Comparison of ENCODE assay signal across 15 cellular contexts in genomic region chr18:56795381-56795780, GRCh38.
DNase-seq lines count a peak whose midpoint lies in the region; ATAC-seq, FAIRE-seq and TF ChIP-seq lines count a peak whose summit lies in the region.
"Had no signal": no experiment of that assay in that cellular context is flagged by ENCODE, and none has a peak within 500 bp of the region (broad histone marks: within the 10 kb centered on the region; RNA-seq: fewer than 3 reads in every experiment).

No MANE protein-coding gene starts in this region.

- H3K4me3 ChIP-seq in LNCaP clone FGC (ENCODE audit: low read depth, low read length) (no peak overlapping the region), bronchial epithelial cell (ENCODE audit: low read depth, low read length) (no peak overlapping the region)
- H3K4me3 ChIP-seq in CD8-positive, alpha-beta T cell (ENCODE audit: low read depth, low read length) = no peak overlapping the region
- H3K4me3 ChIP-seq: SJSA1 had no signal

- no peaks in the 10 kb centered on the region for H3K36me3 ChIP-seq in bronchial epithelial cell (ENCODE audit: control insufficient read depth, insufficient read depth, low read length)
- no peaks in the 10 kb centered on the region for H3K36me3 ChIP-seq in CD8-positive, alpha-beta T cell (ENCODE audit: insufficient read depth, low read length)
- H3K36me3 ChIP-seq: SJSA1 had no signal

- POLR2A ChIA-PET in CD8-positive, alpha-beta T cell (lab: Charles Lee) = no interaction called here

- H3K4me3 Mint-ChIP-seq in CD8-positive, alpha-beta T cell = no peak overlapping the region

- no peak overlapping the region for H3K27ac ChIP-seq in CD8-positive, alpha-beta T cell (ENCODE audit: low read depth, low read length)
- H3K27ac ChIP-seq: SJSA1 had no signal

- intact Hi-C loops in cardiac septum (cut with DNase I) = no loop called here
- intact Hi-C loops in CD8-positive, alpha-beta T cell (cut with DNase I, micrococcal nuclease) = no loop called here

- no peaks in the 10 kb centered on the region for H3K4me1 Mint-ChIP-seq in CD8-positive, alpha-beta T cell (ENCODE audit: low read depth)

- H3K27me3 Mint-ChIP-seq in CD8-positive, alpha-beta T cell (ENCODE audit: low read depth) = no peaks in the 10 kb centered on the region

- no peaks in the 10 kb centered on the region for H3K27me3 ChIP-seq in bronchial epithelial cell (ENCODE audit: control insufficient read depth, insufficient read depth, low read length)
- no peaks in the 10 kb centered on the region for H3K27me3 ChIP-seq in CD8-positive, alpha-beta T cell (ENCODE audit: insufficient read depth, low read length)
- H3K27me3 ChIP-seq: SJSA1 had no signal

- FAIRE-seq in bronchial epithelial cell (lab: Jason Lieb, UNC) = no peak
- FAIRE-seq: GM12891, H54, HepG2 had no signal

- CTCF ChIA-PET in CD8-positive, alpha-beta T cell (lab: Charles Lee) = no interaction called here

- H3K36me3 Mint-ChIP-seq in CD8-positive, alpha-beta T cell = peaks cover 28% of the 10 kb centered on the region

- no peak overlapping the region for H3K27ac Mint-ChIP-seq in CD8-positive, alpha-beta T cell

- no peaks in the 10 kb centered on the region for H3K9me3 Mint-ChIP-seq in CD8-positive, alpha-beta T cell

- TF ChIP-seq CTCF in LNCaP clone FGC (IDR thresholded peaks at IDR 0.05; ENCODE audit: control insufficient read depth, extremely low read depth, insufficient read depth) = no peak
- TF ChIP-seq CTCF in bronchial epithelial cell (IDR thresholded peaks at IDR 0.05; ENCODE audit: insufficient read depth, low read length, severe bottlenecking) = no peak
- no peak for TF ChIP-seq CTCF in CD8-positive, alpha-beta T cell (IDR thresholded peaks at IDR 0.05)

- no peak for ATAC-seq in GM21423 (IDR thresholded peaks at IDR 0.05; ENCODE audit: unreplicated experiment)
- ATAC-seq in CD8-positive, alpha-beta T cell = no peak
- ATAC-seq: HepG2 had no signal

- no peaks in the 10 kb centered on the region for H3K9me3 ChIP-seq in CD8-positive, alpha-beta T cell (ENCODE audit: low read length)
- H3K9me3 ChIP-seq: SJSA1 had no signal

- peak; percentile 3 for DNase-seq in Daoy (ENCODE audit: low read depth)
- DNase-seq in LNCaP clone FGC (ENCODE audit: low read depth) = peak; percentile 15
- peak; percentile 2 for DNase-seq in bronchial epithelial cell (ENCODE audit: low read depth)
- DNase-seq in foreskin melanocyte = peak; percentile 66
- DNase-seq in NCI-H1417 treated with DMSO at 0.1 percent for 48 hours (lab: John Stamatoyannopoulos, UW) = no peak
- no peak for DNase-seq in cardiac septum (ENCODE audit: low spot score)
- DNase-seq in CD8-positive, alpha-beta T cell = no peak
- DNase-seq: DMS153, NCI-H345, NCI-H69 had no signal

- H3K4me1 ChIP-seq in CD8-positive, alpha-beta T cell (ENCODE audit: insufficient read depth, low read length) = no peaks in the 10 kb centered on the region

Comparison
In these comparisons a context has a peak if more than half of its experiments do, and no peak if none do; other contexts are left out.
1. DNase-seq: peak in Daoy (single experiment), LNCaP clone FGC (single experiment), bronchial epithelial cell (single experiment) and foreskin melanocyte (single experiment); none in NCI-H1417 treated with DMSO at 0.1 percent for 48 hours (single experiment), cardiac septum (single experiment) and CD8-positive, alpha-beta T cell (0 of 7).